Comparison of ENCODE assay signal across 12 cellular contexts in the genomic region with DNA sequence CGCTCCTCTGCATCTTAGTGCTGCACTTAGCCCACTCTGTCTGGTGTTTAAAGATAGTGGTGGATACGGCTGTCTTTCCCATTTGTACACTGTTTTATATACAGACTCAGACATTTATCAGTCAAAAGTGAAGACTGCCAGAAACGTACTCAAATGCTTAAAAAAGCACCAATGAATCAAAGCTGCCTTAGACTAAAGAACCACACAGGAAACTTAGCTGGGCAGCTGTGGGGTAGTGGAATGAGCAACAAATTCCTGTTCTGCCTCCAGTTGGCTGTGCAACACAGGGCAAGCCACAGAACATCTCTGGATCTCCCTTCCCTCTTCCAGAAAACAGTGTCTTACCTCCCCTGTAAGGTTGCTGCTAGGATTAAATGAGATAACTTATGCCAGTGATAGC.
DNase-seq lines count a peak whose midpoint lies in the region; ATAC-seq and TF ChIP-seq lines count a peak whose summit lies in the region.
"Had no signal": no experiment of that assay in that cellular context is flagged by ENCODE, and none has a peak within 500 bp of the region (broad histone marks: within the 10 kb centered on the region; RNA-seq: fewer than 3 reads in every experiment).

No MANE protein-coding gene starts in this region.

- H3K36me3 Mint-ChIP-seq in T-helper 17 cell (ENCODE audit: low read depth) (peaks cover 2% of the 10 kb centered on the region), immature natural killer cell (peaks cover 2 to 5% (median 4%) of the 10 kb centered on the region in 3 donors)
- H3K36me3 Mint-ChIP-seq: mesothelial cell of epicardium had no signal

- H3K9me3 ChIP-seq in T-helper 17 cell (ENCODE audit: control insufficient read depth, low read length, poor library complexity, severe bottlenecking) = no peaks in the 10 kb centered on the region

- peaks cover 18% of the 10 kb centered on the region for H3K4me1 Mint-ChIP-seq in T-helper 17 cell
- H3K4me1 Mint-ChIP-seq in immature natural killer cell = peaks cover 30 to 33% of the 10 kb centered on the region in 2 donors

- H3K27ac Mint-ChIP-seq in T-helper 17 cell (peak overlapping the region; percentile 11), immature natural killer cell (peak overlapping the region; percentile 6 to 58 (median 39))
- H3K27ac Mint-ChIP-seq: IgD-negative memory B cell, mesothelial cell of epicardium had no signal

- no peak overlapping the region for H3K4me3 ChIP-seq in AG10803 (ENCODE audit: low read length)

- ATAC-seq in GM18519 (IDR thresholded peaks at IDR 0.05; ENCODE audit: low FRiP score, unreplicated experiment) (peak; percentile 63), T-helper 17 cell (peak; percentile 41), omental fat pad (ENCODE audit: low FRiP score) (no peak)

- TF ChIP-seq CTCF in AG10803 (conservative IDR thresholded peaks at IDR 0.05; ENCODE audit: low read length) (no peak), omental fat pad (IDR thresholded peaks at IDR 0.05) (no peak)

- DNase-seq in AG10803 (ENCODE audit: low read depth) = peak; percentile 65
- DNase-seq in T-helper 17 cell = no peak
- DNase-seq in immature natural killer cell = no peak
- DNase-seq in germinal center (ENCODE audit: low spot score) = no peak
- no peak for DNase-seq in omental fat pad (ENCODE audit: low spot score)
- DNase-seq in NCI-H2107 (lab: John Stamatoyannopoulos, UW) = no peak
- DNase-seq in kidney glomerular epithelial cell (lab: John Stamatoyannopoulos, UW) = no peak
- DNase-seq: activated gamma-delta T cell, hippocampal formation had no signal

- no peaks in the 10 kb centered on the region for H3K9me3 Mint-ChIP-seq in immature natural killer cell
- H3K9me3 Mint-ChIP-seq: IgD-negative memory B cell, mesothelial cell of epicardium had no signal

- no peak overlapping the region for H3K4me3 Mint-ChIP-seq in T-helper 17 cell
- H3K4me3 Mint-ChIP-seq in immature natural killer cell = peak overlapping the region in 2 of 5 donors; percentile 7 to 32
- H3K4me3 Mint-ChIP-seq: IgD-negative memory B cell, mesothelial cell of epicardium had no signal

- no peaks in the 10 kb centered on the region for H3K27me3 Mint-ChIP-seq in T-helper 17 cell
- H3K27me3 Mint-ChIP-seq in immature natural killer cell (ENCODE audit: low read depth in 3 of 3) = peaks cover under 1 to 3% (median 3%) of the 10 kb centered on the region in 3 donors
- H3K27me3 Mint-ChIP-seq: IgD-negative memory B cell had no signal
